26 cellular contexts compared by ENCODE assay signal in genomic region chr13:58598241-58598640, GRCh38.
"Had no signal": no experiment of that assay in that cellular context is flagged by ENCODE, and none has a peak within 500 bp of the region (broad histone marks: within the 10 kb centered on the region; RNA-seq: fewer than 3 reads in every experiment).

No MANE protein-coding gene starts in this region.

- H3K36me3 Mint-ChIP-seq: activated naive CD8-positive, alpha-beta T cell treated with anti-CD3 and anti-CD28 coated beads, Interleukin-2, amount 10 ng/mL, durations not matched to agents 7 days and 5 days; WTC11 had no signal

- H3K36me3 ChIP-seq: adrenal gland, SJSA1 had no signal

- ATAC-seq: activated CD8-positive, alpha-beta T cell treated with anti-CD3 and anti-CD28 coated beads, Interleukin-2, amount 10 ng/mL, durations not matched to agents 7 days and 5 days; body of pancreas; Panc1; SK-N-SH treated with all-trans-retinoic acid at 6 μM for 48 hours; WTC11 had no signal

- H3K9me3 Mint-ChIP-seq: WTC11 had no signal

- H3K4me3 Mint-ChIP-seq: activated CD8-positive, alpha-beta T cell treated with anti-CD3 and anti-CD28 coated beads, Interleukin-2, amount 10 ng/mL, durations not matched to agents 7 days and 5 days; activated naive CD8-positive, alpha-beta T cell treated with anti-CD3 and anti-CD28 coated beads, Interleukin-2, amount 10 ng/mL, durations not matched to agents 7 days and 5 days; central memory CD8-positive, alpha-beta T cell; T-helper 1 cell treated with Interleukin-12 subunit alpha and Interleukin-12 subunit beta and Interleukin-4 antibody, amounts not matched to agents 30 μg/mL and 1 μg/mL, for 36 hours; WTC11 had no signal

- H3K27ac Mint-ChIP-seq: activated CD8-positive, alpha-beta T cell treated with anti-CD3 and anti-CD28 coated beads, Interleukin-2, amount 10 ng/mL, durations not matched to agents 7 days and 5 days; activated naive CD8-positive, alpha-beta T cell treated with anti-CD3 and anti-CD28 coated beads, Interleukin-2, amount 10 ng/mL, durations not matched to agents 7 days and 5 days; T-helper 1 cell treated with Interleukin-12 subunit alpha and Interleukin-12 subunit beta and Interleukin-4 antibody, amounts not matched to agents 30 μg/mL and 1 μg/mL, for 36 hours; WTC11 had no signal

- H3K4me3 ChIP-seq: adrenal gland, body of pancreas, SJSA1 had no signal

- H3K4me1 Mint-ChIP-seq: activated naive CD8-positive, alpha-beta T cell treated with anti-CD3 and anti-CD28 coated beads, Interleukin-2, amount 10 ng/mL, durations not matched to agents 7 days and 5 days; central memory CD8-positive, alpha-beta T cell had no signal

- H3K27me3 ChIP-seq: adrenal gland, body of pancreas, SJSA1 had no signal

- H3K9me3 ChIP-seq: adrenal gland, body of pancreas, SJSA1 had no signal

- H3K27ac ChIP-seq: adrenal gland, body of pancreas, SJSA1 had no signal

- DNase-seq: activated CD4-positive, alpha-beta T cell treated with anti-CD3 and anti-CD28 coated beads for 48 hours; activated CD4-positive, alpha-beta T cell treated with anti-CD3 and anti-CD28 coated beads, Interleukin-2, amount 50 U/mL, for 4 hours; activated CD4-positive, CD25-positive, alpha-beta regulatory T cell treated with anti-CD3 and anti-CD28 coated beads, Interleukin-2, amount 50 U/mL, for 72 hours; activated CD8-positive, alpha-beta memory T cell treated with anti-CD3 and anti-CD28 coated beads, Interleukin-2, amount 50 U/mL, for 48 hours; activated CD8-positive, alpha-beta T cell treated with anti-CD3 and anti-CD28 coated beads, Interleukin-2, amount 10 ng/mL, durations not matched to agents 7 days and 5 days; activated naive CD4-positive, alpha-beta T cell treated with anti-CD3 and anti-CD28 coated beads, Interleukin-2, amount 50 U/mL, for 16 hours; activated naive CD8-positive, alpha-beta T cell treated with anti-CD3 and anti-CD28 coated beads, Interleukin-2, amount 10 ng/mL, durations not matched to agents 7 days and 5 days; activated T-cell treated with anti-CD3 and anti-CD28 coated beads, Interleukin-2, amount 50 U/mL, for 1 hour; adrenal gland; anterior cingulate cortex; body of pancreas; KG1; NCI-H1092; NCI-H1930; NCI-H345; NCI-H510A; NCI-H526 treated with DMSO at 0.1 percent for 48 hours; NCI-H82; Right ventricle myocardium superior; RPMI8226 had no signal

- H3K27me3 Mint-ChIP-seq: activated naive CD8-positive, alpha-beta T cell treated with anti-CD3 and anti-CD28 coated beads, Interleukin-2, amount 10 ng/mL, durations not matched to agents 7 days and 5 days; central memory CD8-positive, alpha-beta T cell had no signal

- H3K4me1 ChIP-seq: adrenal gland, body of pancreas, SJSA1 had no signal
